ENCODE assay signal across 19 cellular contexts in the genomic region with DNA sequence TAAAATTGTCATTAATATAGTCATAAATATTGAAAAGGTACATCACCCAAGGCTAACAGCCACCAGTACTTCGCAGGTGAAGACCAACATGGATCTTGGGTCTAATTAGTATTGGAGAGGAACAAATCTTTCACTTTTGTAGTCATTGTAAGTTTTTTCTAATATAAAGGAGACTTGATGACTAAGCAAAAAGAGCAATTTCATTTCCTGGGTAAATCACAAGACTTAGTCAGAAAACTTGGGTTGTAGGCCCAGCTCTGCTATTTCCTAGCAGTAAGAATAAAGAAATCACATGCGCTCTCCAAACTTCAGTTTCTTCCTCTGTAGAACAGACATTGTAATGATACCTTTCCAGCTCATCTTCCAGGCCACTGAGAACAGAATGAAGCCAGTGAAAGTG.
"Had no signal": no experiment of that assay in that cellular context is flagged by ENCODE, and none has a peak within 500 bp of the region (broad histone marks: within the 10 kb centered on the region; RNA-seq: fewer than 3 reads in every experiment).

No MANE protein-coding gene starts in this region.

- H3K9me3 ChIP-seq: esophagus squamous epithelium, heart left ventricle, testis, upper lobe of right lung had no signal

- H3K27me3 ChIP-seq: esophagus squamous epithelium, heart left ventricle, testis, upper lobe of right lung had no signal

- H3K9ac ChIP-seq: parathyroid adenoma had no signal

- H3K27ac Mint-ChIP-seq: activated naive CD4-positive, alpha-beta T cell treated with anti-CD3 and anti-CD28 coated beads for 36 hours; stimulated activated naive CD8-positive, alpha-beta T cell treated with anti-CD3 and anti-CD28 coated beads, Interleukin-15, amount 100 ng/mL, for 72 hours had no signal

- ATAC-seq: heart left ventricle; stimulated activated naive CD8-positive, alpha-beta T cell treated with anti-CD3 and anti-CD28 coated beads, Interleukin-15, amount 100 ng/mL, for 72 hours; upper lobe of right lung had no signal

- H3K9me3 Mint-ChIP-seq: activated naive CD4-positive, alpha-beta T cell treated with anti-CD3 and anti-CD28 coated beads for 36 hours; activated T-helper 2 cell treated with anti-CD3 and anti-CD28 coated beads, Interferon-gamma antibody, Interleukin-2, Interleukin-4, amounts not matched to agents 10 μg/mL and 5 μg/mL and 100 μg/mL, durations not matched to agents 14 hours and 24 hours and 36 hours; stimulated activated naive CD8-positive, alpha-beta T cell treated with anti-CD3 and anti-CD28 coated beads, Interleukin-15, amount 100 ng/mL, for 72 hours had no signal

- H3K4me1 Mint-ChIP-seq: stimulated activated naive CD8-positive, alpha-beta T cell treated with anti-CD3 and anti-CD28 coated beads, Interleukin-15, amount 100 ng/mL, for 72 hours had no signal

- H2AFZ ChIP-seq: parathyroid adenoma had no signal

- H3K27ac ChIP-seq: esophagus squamous epithelium, parathyroid adenoma, testis, upper lobe of right lung had no signal

- H3K4me3 Mint-ChIP-seq: activated naive CD4-positive, alpha-beta T cell treated with anti-CD3 and anti-CD28 coated beads for 36 hours; stimulated activated naive CD8-positive, alpha-beta T cell treated with anti-CD3 and anti-CD28 coated beads, Interleukin-15, amount 100 ng/mL, for 72 hours had no signal

- H3K4me1 ChIP-seq: parathyroid adenoma, testis, upper lobe of right lung had no signal

- FAIRE-seq: colon, frontal cortex, small intestine had no signal

- H3K4me3 ChIP-seq: esophagus squamous epithelium, heart left ventricle, lung, testis, upper lobe of right lung had no signal

- DNase-seq: activated CD4-positive, alpha-beta T cell treated with anti-CD3 and anti-CD28 coated beads, Interleukin-2, amount 50 U/mL, for 4 hours; activated CD4-positive, CD25-positive, alpha-beta regulatory T cell treated with anti-CD3 and anti-CD28 coated beads, Interleukin-2, amount 50 U/mL, for 72 hours; activated naive CD4-positive, alpha-beta T cell treated with anti-CD3 and anti-CD28 coated beads for 36 hours; esophagus squamous epithelium; heart left ventricle; left cardiac atrium; midbrain; retina; stimulated activated CD4-positive, alpha-beta T cell treated with anti-CD3 and anti-CD28 coated beads, Interleukin-4, amount 100 ng/mL, for 4 hours; stimulated activated CD8-positive, alpha-beta memory T cell treated with anti-CD3 and anti-CD28 coated beads, Interleukin-4, amount 100 ng/mL, for 48 hours; stimulated activated naive CD8-positive, alpha-beta T cell treated with anti-CD3 and anti-CD28 coated beads, Interleukin-15, amount 100 ng/mL, for 72 hours; testis; upper lobe of right lung had no signal

- H3K27me3 Mint-ChIP-seq: stimulated activated naive CD8-positive, alpha-beta T cell treated with anti-CD3 and anti-CD28 coated beads, Interleukin-15, amount 100 ng/mL, for 72 hours had no signal
